Comparison of ENCODE assay signal across 8 cellular contexts in genomic region chr5:143008809-143009521, GRCh38.
DNase-seq lines count a peak whose midpoint lies in the region; ATAC-seq lines count a peak whose summit lies in the region.

No MANE protein-coding gene starts in this region.

- H3K9me3 Mint-ChIP-seq in memory B cell = no peaks in the 10 kb centered on the region
- H3K9me3 Mint-ChIP-seq in stimulated activated naive CD8-positive, alpha-beta T cell treated with anti-CD3 and anti-CD28 coated beads, Interleukin-15, Interleukin-2, amounts not matched to agents 100 ng/mL and 50 ng/mL, for 24 hours = no peaks in the 10 kb centered on the region

- H3K27me3 Mint-ChIP-seq in memory B cell = no peaks in the 10 kb centered on the region
- no peaks in the 10 kb centered on the region for H3K27me3 Mint-ChIP-seq in stimulated activated naive CD8-positive, alpha-beta T cell treated with anti-CD3 and anti-CD28 coated beads, Interleukin-15, Interleukin-2, amounts not matched to agents 100 ng/mL and 50 ng/mL, for 24 hours

- peak overlapping the region; percentile 37 for H3K4me3 Mint-ChIP-seq in memory B cell
- H3K4me3 Mint-ChIP-seq in stimulated activated naive CD8-positive, alpha-beta T cell treated with anti-CD3 and anti-CD28 coated beads, Interleukin-15, Interleukin-2, amounts not matched to agents 100 ng/mL and 50 ng/mL, for 24 hours = peak overlapping the region; percentile 62

- peaks cover under 1% of the 10 kb centered on the region for H3K36me3 Mint-ChIP-seq in memory B cell
- peaks cover 3% of the 10 kb centered on the region for H3K36me3 Mint-ChIP-seq in stimulated activated naive CD8-positive, alpha-beta T cell treated with anti-CD3 and anti-CD28 coated beads, Interleukin-15, Interleukin-2, amounts not matched to agents 100 ng/mL and 50 ng/mL, for 24 hours (ENCODE audit: low read depth)

- DNase-seq in AG08396 (ENCODE audit: low spot score) (peak; percentile 62), SW480 (ENCODE audit: low spot score) (peak; percentile 97), amniotic epithelial cell (ENCODE audit: low read depth) (peak; percentile 93), memory B cell (ENCODE audit: low spot score in 2 of 2) (peak in 1 of 2 donors; percentile 33), SKM-1 (lab: John Stamatoyannopoulos, UW; ENCODE audit: unreplicated experiment) (no peak)

- peak; percentile 72 for ATAC-seq in GM19023 (IDR thresholded peaks at IDR 0.05; ENCODE audit: unreplicated experiment)
- ATAC-seq in HG03139 (IDR thresholded peaks at IDR 0.05; ENCODE audit: unreplicated experiment) = peak; percentile 74
- ATAC-seq in memory B cell (ENCODE audit: low read depth) = peak; percentile 87

- H3K4me1 Mint-ChIP-seq in memory B cell = peaks cover 21% of the 10 kb centered on the region
- H3K4me1 Mint-ChIP-seq in stimulated activated naive CD8-positive, alpha-beta T cell treated with anti-CD3 and anti-CD28 coated beads, Interleukin-15, Interleukin-2, amounts not matched to agents 100 ng/mL and 50 ng/mL, for 24 hours (ENCODE audit: low read depth) = peaks cover 93% of the 10 kb centered on the region

- H3K27ac Mint-ChIP-seq in memory B cell = peak overlapping the region; percentile 89
- peak overlapping the region; percentile 86 for H3K27ac Mint-ChIP-seq in stimulated activated naive CD8-positive, alpha-beta T cell treated with anti-CD3 and anti-CD28 coated beads, Interleukin-15, Interleukin-2, amounts not matched to agents 100 ng/mL and 50 ng/mL, for 24 hours
